8 cellular contexts compared by ENCODE assay signal in the genomic region with DNA sequence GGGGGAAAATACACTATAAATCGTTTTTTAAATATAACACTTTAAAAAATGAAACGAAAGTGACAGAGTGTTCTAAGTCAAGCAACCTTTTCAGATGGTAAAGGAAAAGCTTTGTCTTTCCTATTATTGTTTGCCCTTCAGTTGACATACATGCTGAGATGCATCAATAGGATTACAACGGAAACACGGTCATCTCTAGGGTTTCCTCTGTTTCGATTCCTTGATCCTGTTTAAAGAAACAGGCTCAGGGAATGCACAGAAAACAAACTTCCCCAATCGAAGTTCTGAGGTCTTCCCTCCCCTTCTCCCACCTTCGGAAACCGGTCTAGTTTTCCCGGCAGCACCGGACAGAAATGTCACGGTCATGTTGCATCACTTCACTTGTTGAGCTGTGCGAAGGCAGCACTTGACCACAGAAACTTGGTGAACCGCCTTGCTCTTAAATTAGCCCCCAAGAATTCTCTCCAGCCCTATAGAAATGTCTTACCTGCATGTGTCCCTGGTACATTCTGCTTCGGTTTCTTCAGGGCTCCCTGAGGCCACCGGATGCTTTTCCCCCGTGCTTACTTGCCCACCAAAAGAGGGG. TPM values are rescaled to one million over a fixed set of nuclear protein-coding genes. Genes with fewer than 3 reads are reported as not detected.
DNase-seq lines count a peak whose midpoint lies in the region; ATAC-seq, FAIRE-seq and TF ChIP-seq lines count a peak whose summit lies in the region.

No MANE protein-coding gene starts in this region.

- H3K36me3 ChIP-seq in body of pancreas (replicated peaks in 1 of 2; ENCODE audit: insufficient read depth in 1 of 2, low read depth in 2 of 2), result no peaks in the 10 kb centered on the region
- no peaks in the 10 kb centered on the region for H3K36me3 ChIP-seq in smooth muscle cell (ENCODE audit: low read depth)

- H3K4me3 ChIP-seq in body of pancreas, result peak overlapping the region; percentile 9 to 35
- H3K4me3 ChIP-seq in smooth muscle cell, result peak overlapping the region; percentile 57

- intact Hi-C loops in body of pancreas (cut with DNase I) (no loop called here), sciatic nerve (cut with DNase I) (no loop called here)

- peak; percentile 72 for FAIRE-seq in GM18507 (lab: Jason Lieb, UNC)

- H3K36me3 Mint-ChIP-seq in IgD-negative memory B cell (no peaks in the 10 kb centered on the region), immature natural killer cell (peaks cover 0 to 3% (median 3%) of the 10 kb centered on the region in 3 donors)

- peak overlapping the region; percentile 93 for H3K4me2 ChIP-seq in smooth muscle cell

- H3K9me3 Mint-ChIP-seq in IgD-negative memory B cell (peaks cover 0 to 4% (median 2%) of the 10 kb centered on the region in 3 donors), immature natural killer cell (peaks cover 3 to 47% (median 20%) of the 10 kb centered on the region in 6 donors)

- no peaks in the 10 kb centered on the region for H3F3A ChIP-seq in smooth muscle cell (ENCODE audit: low read depth)

- TF ChIP-seq POLR2A in body of pancreas (IDR thresholded peaks at IDR 0.05), result no peak

- H3K4me3 Mint-ChIP-seq in IgD-negative memory B cell (peak overlapping the region in 3 of 4 donors; percentile 11 to 68 (median 22)), immature natural killer cell (peak overlapping the region in 1 of 5 donors; percentile 15)

- H3K27ac ChIP-seq in body of pancreas, result peak overlapping the region; percentile 41 to 81 (median 71)
- no peak overlapping the region for H3K27ac ChIP-seq in smooth muscle cell (ENCODE audit: low read depth)

- no peak for TF ChIP-seq CTCF in body of pancreas (IDR thresholded peaks at IDR 0.05)
- no peak for TF ChIP-seq CTCF in smooth muscle cell (IDR thresholded peaks at IDR 0.05; ENCODE audit: borderline replicate concordance, insufficient read depth, poor library complexity, severe bottlenecking)

- H3K27me3 ChIP-seq in body of pancreas (no peaks in the 10 kb centered on the region), smooth muscle cell (ENCODE audit: low read depth) (peaks cover 76% of the 10 kb centered on the region)

- H4K20me1 ChIP-seq in smooth muscle cell (ENCODE audit: low read depth), result no peaks in the 10 kb centered on the region

- H3K9ac ChIP-seq in smooth muscle cell (ENCODE audit: low read depth), result no peak overlapping the region

- 2% methylated on average over 16 of the region's 16 CpGs for WGBS in body of pancreas, 2 donors
- WGBS in smooth muscle cell (ENCODE audit: low lambda C conversion rate), result 4% methylated on average over 16 of the region's 16 CpGs

- ATAC-seq in GM21515 (IDR thresholded peaks at IDR 0.05; ENCODE audit: unreplicated experiment), result peak; percentile 59
- ATAC-seq in body of pancreas, result peak; percentile 11
- no peak for ATAC-seq in sciatic nerve

- H3K27me3 Mint-ChIP-seq in IgD-negative memory B cell (peaks cover 36% of the 10 kb centered on the region), immature natural killer cell (ENCODE audit: low read depth in 3 of 3) (peaks cover 7 to 13% (median 12%) of the 10 kb centered on the region in 3 donors)

- peaks cover 6 to 14% (median 10%) of the 10 kb centered on the region in 3 donors for H3K4me1 Mint-ChIP-seq in IgD-negative memory B cell
- H3K4me1 Mint-ChIP-seq in immature natural killer cell, result peaks cover 4 to 6% of the 10 kb centered on the region in 2 donors

- no peak overlapping the region for H2AFZ ChIP-seq in smooth muscle cell (ENCODE audit: low read depth)

- no peak for DNase-seq in GM18507 (ENCODE audit: extremely low spot score, insufficient read length, low read depth)
- peak in 2 of 4 donors; percentile 19 to 20 for DNase-seq in body of pancreas
- DNase-seq in smooth muscle cell (lab: John Stamatoyannopoulos, UW; ENCODE audit: unreplicated experiment), result no peak
- DNase-seq in immature natural killer cell, result no peak
- DNase-seq in sciatic nerve (ENCODE audit: low spot score), result no peak
- DNase-seq in RKO (ENCODE audit: low spot score), result no peak

- peaks cover 3% of the 10 kb centered on the region for H3K4me1 ChIP-seq in body of pancreas
- no peaks in the 10 kb centered on the region for H3K4me1 ChIP-seq in smooth muscle cell (ENCODE audit: low read depth)

- H3K79me2 ChIP-seq in smooth muscle cell (ENCODE audit: low read depth), result no peaks in the 10 kb centered on the region

- H3K9me3 ChIP-seq in body of pancreas, result no peaks in the 10 kb centered on the region
- no peaks in the 10 kb centered on the region for H3K9me3 ChIP-seq in smooth muscle cell (replicated peaks; ENCODE audit: low read depth)

- no peak overlapping the region for H3K27ac Mint-ChIP-seq in IgD-negative memory B cell
- H3K27ac Mint-ChIP-seq in immature natural killer cell, result no peak overlapping the region

RNA-seq across cellular contexts. Expression of a gene that starts 0.6 kb away (rescaled TPM):
- polyA plus RNA-seq in IgD-negative memory B cell (not detected), smooth muscle cell (0.35 TPM in 1 of 2 replicates, not detected in the other), immature natural killer cell (not detected)
- total RNA-seq in body of pancreas (10 to 100 TPM in 1 of 2 donors, 1 to 10 TPM in 1; 4.2 to 13.2 TPM), smooth muscle cell (0.13 TPM in 1 of 2 replicates, not detected in the other), sciatic nerve (70.6 TPM)
